ENCODE assay signal across 8 cellular contexts in the genomic region with DNA sequence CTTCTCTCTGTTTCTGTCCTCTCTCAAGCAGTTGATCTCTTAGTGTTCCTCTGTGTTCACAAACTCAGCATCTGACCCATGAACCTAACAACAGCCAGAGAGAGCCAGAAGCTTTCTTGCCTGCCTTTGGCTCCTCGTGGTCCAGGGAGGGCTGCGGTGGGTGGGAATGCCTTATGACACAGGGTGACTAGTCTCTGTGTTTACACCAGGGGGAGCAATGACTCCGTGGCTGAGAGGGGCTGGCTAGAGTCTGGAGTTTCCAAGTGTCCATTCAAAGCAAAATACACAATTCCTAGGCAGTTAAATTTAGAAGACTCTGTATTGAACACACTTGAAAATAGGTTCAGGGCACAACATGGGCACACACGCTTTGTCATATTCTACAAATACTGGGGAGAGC.
DNase-seq lines count a peak whose midpoint lies in the region; ATAC-seq and TF ChIP-seq lines count a peak whose summit lies in the region.

No MANE protein-coding gene starts in this region.

- no peak for TF ChIP-seq POLR2A in breast epithelium (IDR thresholded peaks at IDR 0.05)
- TF ChIP-seq POLR2A in upper lobe of left lung (IDR thresholded peaks at IDR 0.05) = no peak

- WGBS in upper lobe of left lung, 2 donors = 13% methylated on average over 4 of the region's 4 CpGs

- TF ChIP-seq EP300 in upper lobe of left lung (IDR thresholded peaks at IDR 0.05) = no peak

- intact Hi-C loops in breast epithelium (cut with DNase I; ENCODE audit: low total_unique reads) (loop anchor here (10.0 kb wide), 1 partner anchor 131 kb away; no protein-coding TSS in a partner anchor), left colon (cut with DNase I, micrococcal nuclease) (loop anchor here in 1 of 2 donors (10.0 kb wide), 1 partner anchor 131 kb away; no protein-coding TSS in a partner anchor)

- H3K27me3 ChIP-seq in breast epithelium (no peaks in the 10 kb centered on the region), upper lobe of left lung (no peaks in the 10 kb centered on the region)

- H3K9me3 ChIP-seq in breast epithelium (no peaks in the 10 kb centered on the region), upper lobe of left lung (no peaks in the 10 kb centered on the region)

- DNase-seq in C1 segment of cervical spinal cord (lab: John Stamatoyannopoulos, UW) (peak in 10 of 14 donors; percentile 0 to 20 (median 8)), LNCaP clone FGC (ENCODE audit: low read depth) (no peak), breast epithelium (ENCODE audit: low spot score in 2 of 2) (peak in 1 of 2 donors; percentile 33), left colon (peak in 1 of 2 donors; percentile 16), upper lobe of left lung (peak in 1 of 2 donors; percentile 26), middle frontal gyrus (ENCODE audit: extremely low spot score, low spot score) (no peak)
- DNase-seq in stimulated activated CD4-positive, alpha-beta T cell treated with anti-CD3 and anti-CD28 coated beads, Interleukin-15, amount 100 ng/mL, for 24 hours = no peak

- H3K4me1 ChIP-seq in breast epithelium = no peaks in the 10 kb centered on the region
- H3K4me1 ChIP-seq in upper lobe of left lung = no peaks in the 10 kb centered on the region

- TF ChIP-seq CTCF in LNCaP clone FGC (IDR thresholded peaks at IDR 0.05; ENCODE audit: control insufficient read depth, extremely low read depth, insufficient read depth) (peak; percentile 63), breast epithelium (IDR thresholded peaks at IDR 0.05) (peak; percentile 34 to 84 (median 51)), upper lobe of left lung (IDR thresholded peaks at IDR 0.05) (peak; percentile 33 to 76 (median 70))

- H3K27ac ChIP-seq in breast epithelium = no peak overlapping the region
- no peak overlapping the region for H3K27ac ChIP-seq in upper lobe of left lung

- peak; percentile 58 for ATAC-seq in GM19025 (IDR thresholded peaks at IDR 0.05; ENCODE audit: low read depth, unreplicated experiment)
- ATAC-seq in left colon = peak; percentile 80
- peak; percentile 88 to 95 for ATAC-seq in upper lobe of left lung (ENCODE audit: low FRiP score in 2 of 2)

- H3K4me3 ChIP-seq in LNCaP clone FGC (ENCODE audit: low read depth, low read length) (no peak overlapping the region), breast epithelium (no peak overlapping the region), upper lobe of left lung (no peak overlapping the region)

- H3K36me3 ChIP-seq in breast epithelium (no peaks in the 10 kb centered on the region), upper lobe of left lung (no peaks in the 10 kb centered on the region)

Comparison
In these comparisons a context has a peak if more than half of its experiments do, and no peak if none do; other contexts are left out.
1. DNase-seq: peak in C1 segment of cervical spinal cord (10 of 14); none in LNCaP clone FGC (single experiment), middle frontal gyrus (single experiment) and stimulated activated CD4-positive, alpha-beta T cell treated with anti-CD3 and anti-CD28 coated beads, Interleukin-15, amount 100 ng/mL, for 24 hours (single experiment).
2. Peak in every context shown above with its lines, with median percentiles within 50 percentile points of each other: ATAC-seq and CTCF ChIP-seq.